In genomic region chr20:32234135-32234808, GRCh38 we compare ENCODE assay signal across 24 cellular contexts. TPM values are rescaled to one million over a fixed set of nuclear protein-coding genes. Genes with fewer than 3 reads are reported as not detected.
DNase-seq lines count a peak whose midpoint lies in the region; ATAC-seq and TF ChIP-seq lines count a peak whose summit lies in the region.
"Had no signal": no experiment of that assay in that cellular context is flagged by ENCODE, and none has a peak within 500 bp of the region (broad histone marks: within the 10 kb centered on the region; RNA-seq: fewer than 3 reads in every experiment).

No MANE protein-coding gene starts in this region.

- H2AFZ ChIP-seq in Karpas-422 (ENCODE audit: low read length) = no peak overlapping the region

- no peak overlapping the region for H3K4me3 Mint-ChIP-seq in activated naive CD4-positive, alpha-beta T cell treated with anti-CD3 and anti-CD28 coated beads, Interleukin-2, amount 50 U/mL, for 24 hours
- peak overlapping the region; percentile 74 for H3K4me3 Mint-ChIP-seq in activated T-helper 17 cell treated with anti-CD3 and anti-CD28 coated beads, Interleukin-2, amount 50 U/mL, for 72 hours
- H3K4me3 Mint-ChIP-seq: naive thymus-derived CD8-positive, alpha-beta T cell had no signal

- no peaks in the 10 kb centered on the region for H3K27me3 ChIP-seq in upper lobe of right lung
- H3K27me3 ChIP-seq in Karpas-422 (ENCODE audit: low read length) = no peaks in the 10 kb centered on the region
- no peaks in the 10 kb centered on the region for H3K27me3 ChIP-seq in ovary
- H3K27me3 ChIP-seq: ascending aorta; BLaER1 treated with 17β-estradiol and CSF1 and Interleukin-3, amounts not matched to agents 10 nM and 100 nM; spleen; transverse colon had no signal

- no peak overlapping the region for H3K9ac ChIP-seq in Karpas-422 (ENCODE audit: low read length)

- peaks cover 7% of the 10 kb centered on the region for H3K4me1 ChIP-seq in upper lobe of right lung
- H3K4me1 ChIP-seq in Karpas-422 (ENCODE audit: low read length) = no peaks in the 10 kb centered on the region
- no peaks in the 10 kb centered on the region for H3K4me1 ChIP-seq in ovary (ENCODE audit: insufficient read depth)
- H3K4me1 ChIP-seq: ascending aorta had no signal

- H3K9me3 ChIP-seq in upper lobe of right lung (no peaks in the 10 kb centered on the region), Karpas-422 (ENCODE audit: low read length) (no peaks in the 10 kb centered on the region), ovary (no peaks in the 10 kb centered on the region)
- H3K9me3 ChIP-seq: ascending aorta; BLaER1 treated with 17β-estradiol and CSF1 and Interleukin-3, amounts not matched to agents 10 nM and 100 nM; spleen; transverse colon had no signal

- ATAC-seq in activated T-helper 17 cell treated with anti-CD3 and anti-CD28 coated beads, Interleukin-2, amount 50 U/mL, for 72 hours (replicated peaks) = no peak
- ATAC-seq in upper lobe of right lung = peak; percentile 62
- ATAC-seq: naive thymus-derived CD8-positive, alpha-beta T cell had no signal

- no peak for TF ChIP-seq EP300 in ovary (IDR thresholded peaks at IDR 0.05)

- peak overlapping the region; percentile 62 for H3K27ac Mint-ChIP-seq in activated naive CD4-positive, alpha-beta T cell treated with anti-CD3 and anti-CD28 coated beads, Interleukin-2, amount 50 U/mL, for 24 hours
- H3K27ac Mint-ChIP-seq in activated T-helper 17 cell treated with anti-CD3 and anti-CD28 coated beads, Interleukin-2, amount 50 U/mL, for 72 hours = peak overlapping the region; percentile 98

- H3K36me3 ChIP-seq in upper lobe of right lung = peaks cover 44% of the 10 kb centered on the region
- peaks cover 40% of the 10 kb centered on the region for H3K36me3 ChIP-seq in Karpas-422 (ENCODE audit: insufficient read depth, low read length)
- no peaks in the 10 kb centered on the region for H3K36me3 ChIP-seq in ovary

- no peaks in the 10 kb centered on the region for H3K9me3 Mint-ChIP-seq in activated naive CD4-positive, alpha-beta T cell treated with anti-CD3 and anti-CD28 coated beads, Interleukin-2, amount 50 U/mL, for 24 hours
- H3K9me3 Mint-ChIP-seq in activated T-helper 17 cell treated with anti-CD3 and anti-CD28 coated beads, Interleukin-2, amount 50 U/mL, for 72 hours = no peaks in the 10 kb centered on the region
- H3K9me3 Mint-ChIP-seq: naive thymus-derived CD8-positive, alpha-beta T cell had no signal

- peaks cover 41% of the 10 kb centered on the region for H3K4me1 Mint-ChIP-seq in activated naive CD4-positive, alpha-beta T cell treated with anti-CD3 and anti-CD28 coated beads, Interleukin-2, amount 50 U/mL, for 24 hours
- peaks cover 34% of the 10 kb centered on the region for H3K4me1 Mint-ChIP-seq in activated T-helper 17 cell treated with anti-CD3 and anti-CD28 coated beads, Interleukin-2, amount 50 U/mL, for 72 hours

- peaks cover 34% of the 10 kb centered on the region for H3K36me3 Mint-ChIP-seq in activated naive CD4-positive, alpha-beta T cell treated with anti-CD3 and anti-CD28 coated beads, Interleukin-2, amount 50 U/mL, for 24 hours
- H3K36me3 Mint-ChIP-seq in activated T-helper 17 cell treated with anti-CD3 and anti-CD28 coated beads, Interleukin-2, amount 50 U/mL, for 72 hours (ENCODE audit: low read depth) = peaks cover 86% of the 10 kb centered on the region

- H3K4me3 ChIP-seq in upper lobe of right lung (no peak overlapping the region), Karpas-422 (ENCODE audit: low read length) (no peak overlapping the region), ovary (no peak overlapping the region)
- H3K4me3 ChIP-seq: ascending aorta; BLaER1 treated with 17β-estradiol and CSF1 and Interleukin-3, amounts not matched to agents 10 nM and 100 nM; SK-N-MC; spleen; transverse colon had no signal

- TF ChIP-seq POLR2A in ovary (IDR thresholded peaks at IDR 0.05) = no peak

- H3K4me2 ChIP-seq in Karpas-422 (ENCODE audit: low read depth, low read length, poor library complexity, severe bottlenecking) = no peak overlapping the region

- H3K27ac ChIP-seq in upper lobe of right lung = no peak overlapping the region
- no peak overlapping the region for H3K27ac ChIP-seq in Karpas-422 (ENCODE audit: low read length)
- no peak overlapping the region for H3K27ac ChIP-seq in ovary
- H3K27ac ChIP-seq: ascending aorta; BLaER1 treated with 17β-estradiol and CSF1 and Interleukin-3, amounts not matched to agents 10 nM and 100 nM; SK-N-MC had no signal

- H3K27me3 Mint-ChIP-seq in activated naive CD4-positive, alpha-beta T cell treated with anti-CD3 and anti-CD28 coated beads, Interleukin-2, amount 50 U/mL, for 24 hours = no peaks in the 10 kb centered on the region
- H3K27me3 Mint-ChIP-seq in activated T-helper 17 cell treated with anti-CD3 and anti-CD28 coated beads, Interleukin-2, amount 50 U/mL, for 72 hours = no peaks in the 10 kb centered on the region
- H3K27me3 Mint-ChIP-seq: naive thymus-derived CD8-positive, alpha-beta T cell had no signal

- no peaks in the 10 kb centered on the region for H3K9me2 ChIP-seq in Karpas-422 (replicated peaks; ENCODE audit: insufficient read depth, low read length)

- no peak for DNase-seq in activated naive CD4-positive, alpha-beta T cell treated with anti-CD3 and anti-CD28 coated beads, Interleukin-2, amount 50 U/mL, for 16 hours
- DNase-seq in NOMO-1 treated with DMSO at 0.1 percent for 48 hours (lab: John Stamatoyannopoulos, UW; ENCODE audit: unreplicated experiment) = peak; percentile 71
- DNase-seq in upper lobe of right lung = no peak
- DNase-seq in Karpas-422 = no peak
- no peak for DNase-seq in ureter (ENCODE audit: low spot score)
- no peak for DNase-seq in ovary
- DNase-seq: ACHN; activated CD4-positive, CD25-positive, alpha-beta regulatory T cell treated with anti-CD3 and anti-CD28 coated beads, Interleukin-2, amount 50 U/mL, for 72 hours; activated gamma-delta T cell; central memory CD4-positive, alpha-beta T cell; GOT3; naive thymus-derived CD8-positive, alpha-beta T cell; NCI-H1436 treated with DMSO at 0.1 percent for 48 hours; NCI-H524 treated with DMSO at 0.1 percent for 48 hours; RPMI8226; spleen; stimulated activated CD4-positive, alpha-beta T cell treated with anti-CD3 and anti-CD28 coated beads, Interleukin-4, amount 100 ng/mL, for 24 hours; T1000; transverse colon had no signal

- no peak for TF ChIP-seq CTCF in upper lobe of right lung (IDR thresholded peaks at IDR 0.05)
- TF ChIP-seq CTCF in ovary (IDR thresholded peaks at IDR 0.05) = no peak

- no peaks in the 10 kb centered on the region for H3K79me2 ChIP-seq in Karpas-422 (ENCODE audit: low read length)

- intact Hi-C loops in upper lobe of right lung (cut with DNase I) = no loop called here
- intact Hi-C loops in ovary (cut with DNase I) = no loop called here

- 0 out of 2 replicates have a peak, but pooled peaks cover 4% of the 10 kb centered on the region for H4K20me1 ChIP-seq in Karpas-422 (ENCODE audit: insufficient read depth, low read depth, low read length)

- 90 to 93% (median 93%) methylated on average over 13 of the region's 13 CpGs for WGBS in ovary, 3 donors

RNA-seq across cellular contexts. Expression of gene POFUT1, which starts 26.6 kb away (rescaled TPM):
- 10 to 100 TPM; 41.4 TPM for total RNA-seq in activated T-helper 17 cell treated with anti-CD3 and anti-CD28 coated beads, Interleukin-2, amount 50 U/mL, for 72 hours
- 31.5 TPM for total RNA-seq in upper lobe of right lung
- total RNA-seq in Karpas-422 (2014; rRNA removed; shearing (Covaris generic); ENCODE audit: low replicate concordance) = 16.7 and 25.8 TPM in 2 replicates
- total RNA-seq in ureter = 55.2 TPM
- total RNA-seq in ovary = 10 to 100 TPM; 18.0 to 47.7 (median 32.3) TPM
- 10 to 100 TPM; 19.2 to 48.4 TPM for polyA plus RNA-seq in ovary

RNA-seq across cellular contexts. Expression of gene PLAGL2, which starts 26.7 kb away (rescaled TPM):
- total RNA-seq in activated T-helper 17 cell treated with anti-CD3 and anti-CD28 coated beads, Interleukin-2, amount 50 U/mL, for 72 hours = 10 to 100 TPM; 61.9 to 93.1 TPM
- 15.9 TPM for total RNA-seq in upper lobe of right lung
- 19.2 and 30.5 TPM in 2 replicates for total RNA-seq in Karpas-422 (2014; rRNA removed; shearing (Covaris generic); ENCODE audit: low replicate concordance)
- total RNA-seq in ureter = 17.4 TPM
- total RNA-seq in ovary = 10 to 100 TPM in 6 of 7 donors, 1 to 10 TPM in 1; 6.6 to 21.8 (median 15.9) TPM
- 10 to 100 TPM in 1 of 2 donors, 1 to 10 TPM in 1; 5.4 to 11.4 TPM for polyA plus RNA-seq in ovary

RNA-seq across cellular contexts. Expression of gene KIF3B, which starts 43.2 kb away (rescaled TPM):
- 10 to 100 TPM; 25.9 to 43.0 TPM for total RNA-seq in activated T-helper 17 cell treated with anti-CD3 and anti-CD28 coated beads, Interleukin-2, amount 50 U/mL, for 72 hours
- total RNA-seq in upper lobe of right lung (29.0 TPM), ureter (35.4 TPM), ovary (10 to 100 TPM; 13.8 to 28.5 (median 23.7) TPM)
- total RNA-seq in Karpas-422 (2014; rRNA removed; shearing (Covaris generic); ENCODE audit: low replicate concordance) = 15.7 and 17.9 TPM in 2 replicates
- 10 to 100 TPM; 10.6 to 29.8 TPM for polyA plus RNA-seq in ovary
